ENCODE assay signal across 23 cellular contexts in the genomic region with DNA sequence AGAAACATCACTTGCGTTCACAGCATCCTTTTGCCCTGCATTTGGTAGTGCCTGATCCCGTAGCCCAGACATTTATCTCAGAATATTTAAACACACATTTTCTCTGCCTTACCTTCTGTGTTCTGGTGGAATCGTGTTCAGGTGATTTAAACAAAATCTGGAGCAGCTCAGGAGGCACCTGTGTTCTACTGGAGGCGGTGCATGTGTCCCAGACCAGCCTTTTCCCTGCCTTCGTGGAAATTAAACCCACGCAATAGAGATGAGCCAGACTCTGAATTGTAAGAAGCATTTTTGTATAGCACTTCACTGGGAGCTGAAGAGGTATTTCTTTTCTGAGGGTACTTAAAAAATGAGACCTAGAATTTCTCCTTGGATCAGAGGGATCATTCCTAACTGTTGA.
"Had no signal": no experiment of that assay in that cellular context is flagged by ENCODE, and none has a peak within 500 bp of the region (broad histone marks: within the 10 kb centered on the region; RNA-seq: fewer than 3 reads in every experiment).

No MANE protein-coding gene starts in this region.

- H3K4me1 Mint-ChIP-seq: immature natural killer cell; naive thymus-derived CD8-positive, alpha-beta T cell; nephron; neural crest cell had no signal

- H3K27me3 ChIP-seq: pancreas, right atrium auricular region, right lobe of liver, uterus had no signal

- H3K36me3 ChIP-seq: left ventricle myocardium inferior, pancreas, right atrium auricular region, right lobe of liver, tibial nerve, uterus had no signal

- H3K4me3 Mint-ChIP-seq: immature natural killer cell; naive thymus-derived CD8-positive, alpha-beta T cell; nephron; neural crest cell; stimulated activated memory B cell treated with anti-CD40 and anti-IgM and Interleukin-4, amounts not matched to agents 10 μg/mL and 1 μg/mL and 100 μg/mL, for 72 hours; stimulated activated naive CD8-positive, alpha-beta T cell treated with anti-CD3 and anti-CD28 coated beads, Interleukin-15, amount 100 ng/mL, for 72 hours; type B pancreatic cell had no signal

- H3K4me1 ChIP-seq: pancreas, psoas muscle, right lobe of liver, tibial nerve, uterus had no signal

- DNase-seq: immature natural killer cell; kidney; left colon; left ventricle myocardium inferior; naive thymus-derived CD8-positive, alpha-beta T cell; pancreas; psoas muscle; right lobe of liver; stimulated activated CD4-positive, alpha-beta T cell treated with anti-CD3 and anti-CD28 coated beads, Interleukin-1b, Interleukin-23, amount 100 ng/mL, for 48 hours; stimulated activated CD4-positive, alpha-beta T cell treated with anti-CD3 and anti-CD28 coated beads, Interleukin-2, amount 100 ng/mL, for 48 hours; stimulated activated CD4-positive, alpha-beta T cell treated with anti-CD3 and anti-CD28 coated beads, Interleukin-4, amount 100 ng/mL, for 4 hours; stimulated activated CD8-positive, alpha-beta memory T cell treated with anti-CD3 and anti-CD28 coated beads, Interleukin-4, amount 100 ng/mL, for 48 hours; stimulated activated naive CD4-positive, alpha-beta T cell treated with Interleukin-2 at 50 U/mL for 16 hours; stimulated activated naive CD8-positive, alpha-beta T cell treated with anti-CD3 and anti-CD28 coated beads, Interleukin-15, amount 100 ng/mL, for 72 hours; uterus had no signal

- H3K9me3 Mint-ChIP-seq: immature natural killer cell; naive thymus-derived CD8-positive, alpha-beta T cell; nephron; neural crest cell; stimulated activated memory B cell treated with anti-CD40 and anti-IgM and Interleukin-4, amounts not matched to agents 10 μg/mL and 1 μg/mL and 100 μg/mL, for 72 hours; stimulated activated naive CD8-positive, alpha-beta T cell treated with anti-CD3 and anti-CD28 coated beads, Interleukin-15, amount 100 ng/mL, for 72 hours; type B pancreatic cell had no signal

- ATAC-seq: left colon; naive thymus-derived CD8-positive, alpha-beta T cell; psoas muscle; stimulated activated memory B cell treated with anti-CD40 and anti-IgM and Interleukin-4, amounts not matched to agents 10 μg/mL and 1 μg/mL and 100 μg/mL, for 72 hours; stimulated activated naive CD8-positive, alpha-beta T cell treated with anti-CD3 and anti-CD28 coated beads, Interleukin-15, amount 100 ng/mL, for 72 hours had no signal

- H3K9me3 ChIP-seq: left ventricle myocardium inferior, pancreas, psoas muscle, right atrium auricular region, right lobe of liver, tibial nerve, uterus had no signal

- H3K4me3 ChIP-seq: left ventricle myocardium inferior, lung, pancreas, psoas muscle, right atrium auricular region, right lobe of liver, smooth muscle cell, tibial nerve, uterus had no signal

- H3K27ac Mint-ChIP-seq: immature natural killer cell; naive thymus-derived CD8-positive, alpha-beta T cell; nephron; stimulated activated memory B cell treated with anti-CD40 and anti-IgM and Interleukin-4, amounts not matched to agents 10 μg/mL and 1 μg/mL and 100 μg/mL, for 72 hours; stimulated activated naive CD8-positive, alpha-beta T cell treated with anti-CD3 and anti-CD28 coated beads, Interleukin-15, amount 100 ng/mL, for 72 hours; type B pancreatic cell had no signal

- H3K36me3 Mint-ChIP-seq: immature natural killer cell; naive thymus-derived CD8-positive, alpha-beta T cell; type B pancreatic cell had no signal

- H3K27ac ChIP-seq: left ventricle myocardium inferior, pancreas, psoas muscle, right atrium auricular region, right lobe of liver, tibial nerve, uterus had no signal

- H3K27me3 Mint-ChIP-seq: stimulated activated memory B cell treated with anti-CD40 and anti-IgM and Interleukin-4, amounts not matched to agents 10 μg/mL and 1 μg/mL and 100 μg/mL, for 72 hours had no signal

- H3K4me2 ChIP-seq: smooth muscle cell had no signal
